Comparison of ENCODE assay signal across 2 cellular contexts in the genomic region with DNA sequence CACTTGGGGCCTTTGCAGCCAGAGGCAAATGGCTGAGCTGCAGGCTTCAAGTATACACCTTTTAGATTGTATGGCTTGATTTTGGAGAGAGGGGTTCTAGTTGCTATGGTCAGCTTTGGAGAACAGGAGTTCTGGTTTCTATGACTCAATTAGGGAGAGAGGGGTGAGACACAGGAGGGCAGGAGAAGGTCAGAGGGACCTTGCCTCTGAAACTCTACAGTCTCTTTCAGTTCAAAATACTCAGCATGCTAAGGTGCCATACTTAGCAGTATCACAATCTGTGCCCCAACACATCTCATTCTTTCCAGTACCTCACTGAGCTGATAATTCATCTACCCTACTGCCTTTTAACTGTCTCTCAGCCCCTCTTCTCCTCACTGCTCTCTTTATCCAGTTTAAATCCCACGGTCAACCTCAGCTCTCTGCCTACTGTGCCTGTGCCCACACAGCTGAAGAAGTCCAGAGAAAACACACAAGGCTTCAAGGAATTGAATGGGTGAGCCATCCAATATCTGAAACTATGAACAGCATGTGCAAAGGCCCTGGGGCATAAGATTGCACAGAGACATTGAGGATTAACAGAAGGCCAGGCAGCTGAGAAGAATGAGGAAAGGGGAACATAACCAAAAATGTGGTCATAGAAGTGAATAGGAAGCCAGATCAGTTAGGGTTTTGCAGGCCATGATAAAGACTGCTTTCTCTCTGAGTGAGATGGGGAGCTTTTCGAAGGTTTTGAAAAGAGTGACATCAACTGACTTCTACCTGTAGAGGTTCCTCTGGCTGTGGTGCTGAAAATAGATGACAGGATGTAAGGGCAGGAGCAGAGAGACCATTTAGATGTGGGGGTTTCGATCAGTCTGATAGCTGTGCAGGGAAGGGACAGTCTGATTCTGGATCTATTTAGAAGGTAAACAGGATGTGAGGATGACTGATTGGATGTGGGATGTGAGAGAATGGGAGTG.
TF ChIP-seq lines count a peak whose summit lies in the region.

No MANE protein-coding gene starts in this region.

TF ChIP-seq in SK-N-SH, 30 proteins besides CTCF, POLR2A, EP300 and RAD21 (continued from another document):
- TF ChIP-seq, protein P1, sequence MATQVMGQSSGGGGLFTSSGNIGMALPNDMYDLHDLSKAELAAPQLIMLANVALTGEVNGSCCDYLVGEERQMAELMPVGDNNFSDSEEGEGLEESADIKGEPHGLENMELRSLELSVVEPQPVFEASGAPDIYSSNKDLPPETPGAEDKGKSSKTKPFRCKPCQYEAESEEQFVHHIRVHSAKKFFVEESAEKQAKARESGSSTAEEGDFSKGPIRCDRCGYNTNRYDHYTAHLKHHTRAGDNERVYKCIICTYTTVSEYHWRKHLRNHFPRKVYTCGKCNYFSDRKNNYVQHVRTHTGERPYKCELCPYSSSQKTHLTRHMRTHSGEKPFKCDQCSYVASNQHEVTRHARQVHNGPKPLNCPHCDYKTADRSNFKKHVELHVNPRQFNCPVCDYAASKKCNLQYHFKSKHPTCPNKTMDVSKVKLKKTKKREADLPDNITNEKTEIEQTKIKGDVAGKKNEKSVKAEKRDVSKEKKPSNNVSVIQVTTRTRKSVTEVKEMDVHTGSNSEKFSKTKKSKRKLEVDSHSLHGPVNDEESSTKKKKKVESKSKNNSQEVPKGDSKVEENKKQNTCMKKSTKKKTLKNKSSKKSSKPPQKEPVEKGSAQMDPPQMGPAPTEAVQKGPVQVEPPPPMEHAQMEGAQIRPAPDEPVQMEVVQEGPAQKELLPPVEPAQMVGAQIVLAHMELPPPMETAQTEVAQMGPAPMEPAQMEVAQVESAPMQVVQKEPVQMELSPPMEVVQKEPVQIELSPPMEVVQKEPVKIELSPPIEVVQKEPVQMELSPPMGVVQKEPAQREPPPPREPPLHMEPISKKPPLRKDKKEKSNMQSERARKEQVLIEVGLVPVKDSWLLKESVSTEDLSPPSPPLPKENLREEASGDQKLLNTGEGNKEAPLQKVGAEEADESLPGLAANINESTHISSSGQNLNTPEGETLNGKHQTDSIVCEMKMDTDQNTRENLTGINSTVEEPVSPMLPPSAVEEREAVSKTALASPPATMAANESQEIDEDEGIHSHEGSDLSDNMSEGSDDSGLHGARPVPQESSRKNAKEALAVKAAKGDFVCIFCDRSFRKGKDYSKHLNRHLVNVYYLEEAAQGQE (IDR thresholded peaks at IDR 0.05; ENCODE audit: low read depth, low read length): 0 out of 2 replicates have a peak, but pooled peaks have one; percentile 67

TF ChIP-seq in SK-N-SH treated with all-trans-retinoic acid at 6 μM for 48 hours, 23 proteins besides CTCF, POLR2A, EP300 and RAD21 (continued from another document):
- TF ChIP-seq, protein P2, sequence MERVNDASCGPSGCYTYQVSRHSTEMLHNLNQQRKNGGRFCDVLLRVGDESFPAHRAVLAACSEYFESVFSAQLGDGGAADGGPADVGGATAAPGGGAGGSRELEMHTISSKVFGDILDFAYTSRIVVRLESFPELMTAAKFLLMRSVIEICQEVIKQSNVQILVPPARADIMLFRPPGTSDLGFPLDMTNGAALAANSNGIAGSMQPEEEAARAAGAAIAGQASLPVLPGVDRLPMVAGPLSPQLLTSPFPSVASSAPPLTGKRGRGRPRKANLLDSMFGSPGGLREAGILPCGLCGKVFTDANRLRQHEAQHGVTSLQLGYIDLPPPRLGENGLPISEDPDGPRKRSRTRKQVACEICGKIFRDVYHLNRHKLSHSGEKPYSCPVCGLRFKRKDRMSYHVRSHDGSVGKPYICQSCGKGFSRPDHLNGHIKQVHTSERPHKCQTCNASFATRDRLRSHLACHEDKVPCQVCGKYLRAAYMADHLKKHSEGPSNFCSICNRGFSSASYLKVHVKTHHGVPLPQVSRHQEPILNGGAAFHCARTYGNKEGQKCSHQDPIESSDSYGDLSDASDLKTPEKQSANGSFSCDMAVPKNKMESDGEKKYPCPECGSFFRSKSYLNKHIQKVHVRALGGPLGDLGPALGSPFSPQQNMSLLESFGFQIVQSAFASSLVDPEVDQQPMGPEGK (CRISPR knock-in tag; IDR thresholded peaks at IDR 0.05; ENCODE audit: borderline replicate concordance): no peak
TF ChIP-seq in SK-N-SH treated with all-trans-retinoic acid at 6 μM for 48 hours: peak in this region for 0.
